In the genomic region with DNA sequence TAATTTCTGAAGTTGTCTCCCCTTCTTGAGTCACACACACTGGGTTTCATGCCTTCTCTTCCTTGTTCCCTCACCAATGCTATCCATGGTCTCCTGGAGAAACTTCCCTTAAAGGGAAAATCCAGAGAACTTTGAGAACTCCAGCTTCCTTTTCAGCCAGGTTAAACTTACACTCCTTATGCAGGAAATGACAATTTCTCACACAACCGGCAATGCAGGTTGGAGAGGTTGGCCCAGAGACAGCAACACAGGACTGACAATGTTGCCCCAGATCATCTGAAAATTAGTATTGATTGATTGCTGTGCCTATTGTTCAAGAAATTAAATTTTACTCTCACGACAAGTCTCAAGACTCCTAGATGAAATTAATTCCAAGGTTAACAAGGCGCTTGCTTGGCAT, we compare ENCODE assay signal across 19 cellular contexts.
"Had no signal": no experiment of that assay in that cellular context is flagged by ENCODE, and none has a peak within 500 bp of the region (broad histone marks: within the 10 kb centered on the region; RNA-seq: fewer than 3 reads in every experiment).

No MANE protein-coding gene starts in this region.

- H3K4me1 ChIP-seq: gastrocnemius medialis, heart right ventricle, pancreas, upper lobe of left lung, vagina had no signal

- H3K27ac Mint-ChIP-seq: endodermal cell, natural killer cell, progenitor cell of endocrine pancreas had no signal

- H3K4me1 Mint-ChIP-seq: endodermal cell, natural killer cell, neural crest cell had no signal

- H3K36me3 ChIP-seq: gastrocnemius medialis, heart right ventricle, pancreas, upper lobe of left lung, vagina had no signal

- H3K27me3 ChIP-seq: gastrocnemius medialis, heart right ventricle, pancreas, upper lobe of left lung, vagina had no signal

- ATAC-seq: gastrocnemius medialis, heart right ventricle, mucosa of descending colon, natural killer cell, pancreas, right cardiac atrium had no signal

- H3K4me3 ChIP-seq: coronary artery, gastrocnemius medialis, heart right ventricle, mucosa of descending colon, pancreas, upper lobe of left lung, vagina had no signal

- H3K9me3 ChIP-seq: gastrocnemius medialis, heart right ventricle, mucosa of descending colon, pancreas, upper lobe of left lung, vagina had no signal

- H3K27ac ChIP-seq: coronary artery, gastrocnemius medialis, heart right ventricle, pancreas, upper lobe of left lung, vagina had no signal

- H3K36me3 Mint-ChIP-seq: natural killer cell had no signal

- H3K4me3 Mint-ChIP-seq: endodermal cell, natural killer cell, neural crest cell had no signal

- H3K27me3 Mint-ChIP-seq: progenitor cell of endocrine pancreas had no signal

- H3K9me3 Mint-ChIP-seq: endodermal cell, natural killer cell, neural crest cell had no signal

- DNase-seq: effector CD4-positive, alpha-beta T cell; endodermal cell; gastrocnemius medialis; heart right ventricle; hypothalamus; islet precursor cell; mucosa of descending colon; natural killer cell; nucleus accumbens; pancreas; right cardiac atrium; small intestine; stimulated activated CD4-positive, alpha-beta T cell treated with anti-CD3 and anti-CD28 coated beads, Interleukin-12 subunit alpha, Interleukin-12 subunit beta, amount 100 ng/mL, for 4 hours; stimulated activated naive CD4-positive, alpha-beta T cell; upper lobe of left lung had no signal
